8 cellular contexts compared by ENCODE assay signal in the genomic region with DNA sequence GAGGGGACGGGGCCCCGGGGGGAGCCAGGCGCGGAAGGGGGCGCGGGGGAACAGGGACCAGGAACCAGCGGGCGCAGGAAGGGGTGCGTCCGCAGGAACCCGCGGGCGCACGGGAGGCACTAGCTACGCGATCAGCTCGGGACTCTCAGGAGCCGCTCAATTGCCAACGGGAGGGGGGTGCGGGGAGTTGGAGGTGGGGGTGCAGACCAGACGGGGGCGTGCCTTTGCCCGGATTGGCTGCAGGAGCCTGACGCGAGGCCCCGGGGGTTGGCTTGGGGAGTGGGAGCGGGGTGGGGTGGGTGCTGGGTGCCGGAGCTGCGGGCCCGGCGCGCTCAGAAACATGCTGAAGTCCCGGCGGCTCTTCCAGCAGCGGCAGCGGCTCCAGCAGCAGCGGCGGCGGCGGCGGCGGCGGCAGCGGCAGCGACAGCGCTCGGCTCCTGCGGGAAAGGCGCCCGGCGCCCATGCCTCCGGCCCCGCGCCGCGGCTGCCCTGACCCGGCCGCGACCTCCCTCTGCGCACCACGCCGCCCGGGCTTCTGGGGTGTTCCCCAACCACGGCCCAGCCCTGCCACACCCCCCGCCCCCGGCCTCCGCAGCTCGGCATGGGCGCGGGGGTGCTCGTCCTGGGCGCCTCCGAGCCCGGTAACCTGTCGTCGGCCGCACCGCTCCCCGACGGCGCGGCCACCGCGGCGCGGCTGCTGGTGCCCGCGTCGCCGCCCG. TPM values are rescaled to one million over a fixed set of nuclear protein-coding genes. Genes with fewer than 3 reads are reported as not detected.
DNase-seq lines count a peak whose midpoint lies in the region; ATAC-seq lines count a peak whose summit lies in the region.

A gene (plus strand): TSS at position 335 of the 719 bp plus-strand sequence. CDS start 267 bp downstream, at position 602.

- DNase-seq in COR-L47 (lab: John Stamatoyannopoulos, UW) (peak; percentile 65), MG63 (peak; percentile 82), left kidney (ENCODE audit: low read depth, low spot score) (peak; percentile 82)
- DNase-seq in stimulated activated CD4-positive, alpha-beta T cell treated with anti-CD3 and anti-CD28 coated beads, Interleukin-2, amount 100 ng/mL, for 4 hours (ENCODE audit: low read depth), result peak; percentile 13

- peak; percentile 43 for ATAC-seq in GM21360 (IDR thresholded peaks at IDR 0.05; ENCODE audit: unreplicated experiment)
- no peak for ATAC-seq in HG03095 (IDR thresholded peaks at IDR 0.05; ENCODE audit: unreplicated experiment)

- H3K36me3 ChIP-seq in MG63, result no peaks in the 10 kb centered on the region

- no peak within 1 kb of the TSS for H3K27ac Mint-ChIP-seq in T-helper 1 cell treated with Interleukin-12 subunit alpha and Interleukin-12 subunit beta and Interleukin-4 antibody, amounts not matched to agents 30 μg/mL and 1 μg/mL, for 36 hours

- peak within 1 kb of the TSS; percentile 68 for H3K4me3 Mint-ChIP-seq in T-helper 1 cell treated with Interleukin-12 subunit alpha and Interleukin-12 subunit beta and Interleukin-4 antibody, amounts not matched to agents 30 μg/mL and 1 μg/mL, for 36 hours

- H3K4me3 ChIP-seq in MG63, result peak within 1 kb of the TSS; percentile 47

- peaks cover 83% of the 10 kb centered on the region for H3K27me3 Mint-ChIP-seq in T-helper 1 cell treated with Interleukin-12 subunit alpha and Interleukin-12 subunit beta and Interleukin-4 antibody, amounts not matched to agents 30 μg/mL and 1 μg/mL, for 36 hours (ENCODE audit: low read depth)

- peaks cover 19% of the 10 kb centered on the region for H3K4me1 Mint-ChIP-seq in T-helper 1 cell treated with Interleukin-12 subunit alpha and Interleukin-12 subunit beta and Interleukin-4 antibody, amounts not matched to agents 30 μg/mL and 1 μg/mL, for 36 hours (ENCODE audit: low read depth)

- H3K36me3 Mint-ChIP-seq in T-helper 1 cell treated with Interleukin-12 subunit alpha and Interleukin-12 subunit beta and Interleukin-4 antibody, amounts not matched to agents 30 μg/mL and 1 μg/mL, for 36 hours (ENCODE audit: low read depth), result peaks cover 6% of the 10 kb centered on the region

- no peaks in the 10 kb centered on the region for H3K9me3 ChIP-seq in MG63

- peak within 1 kb of the TSS; percentile 88 for H3K27ac ChIP-seq in cingulate gyrus (ENCODE audit: low read depth, low read length)

- H3K27me3 ChIP-seq in MG63, result peaks cover 42% of the 10 kb centered on the region

- no peaks in the 10 kb centered on the region for H3K9me3 Mint-ChIP-seq in T-helper 1 cell treated with Interleukin-12 subunit alpha and Interleukin-12 subunit beta and Interleukin-4 antibody, amounts not matched to agents 30 μg/mL and 1 μg/mL, for 36 hours

RNA-seq across cellular contexts. Expression of the gene that starts here (rescaled TPM):
- not detected in 2 replicates for total RNA-seq in MG63 (2014; rRNA removed; shearing (Covaris generic); ENCODE audit: low replicate concordance)

Comparison
In these comparisons a context has a peak if more than half of its experiments do, and no peak if none do; other contexts are left out.
1. Peak in DNase-seq and H3K4me3 ChIP-seq in MG63; RNA of the gene not detected or under 1 TPM.
2. DNase-seq: peak in every context shown above with its lines; median percentile 82 in MG63; 82 in left kidney; 65 in COR-L47; 13 in stimulated activated CD4-positive, alpha-beta T cell treated with anti-CD3 and anti-CD28 coated beads, Interleukin-2, amount 100 ng/mL, for 4 hours.